Comparison of ENCODE assay signal across 17 cellular contexts in genomic region chr11:113334183-113334582, GRCh38.
A peak's percentile ranks its signal among the peaks of the same experiment; 100 is the strongest.
DNase-seq lines count a peak whose midpoint lies in the region; ATAC-seq lines count a peak whose summit lies in the region.
"Had no signal": no experiment of that assay in that cellular context is flagged by ENCODE, and none has a peak within 500 bp of the region (broad histone marks: within the 10 kb centered on the region; RNA-seq: fewer than 3 reads in every experiment).

No MANE protein-coding gene starts in this region.

- DNase-seq in NCI-H748 (lab: John Stamatoyannopoulos, UW; ENCODE audit: unreplicated experiment) (no peak), NCI-H774 (lab: John Stamatoyannopoulos, UW) (no peak), medulla oblongata (ENCODE audit: extremely low spot score) (no peak), NCI-H69 (lab: John Stamatoyannopoulos, UW) (no peak)
- DNase-seq: activated CD4-positive, alpha-beta T cell treated with anti-CD3 and anti-CD28 coated beads for 48 hours; activated T-cell treated with anti-CD3 and anti-CD28 coated beads, Interleukin-2, amount 50 U/mL, for 1 hour; CD8-positive, alpha-beta memory T cell; left ventricle myocardium inferior; NCI-H526 treated with DMSO at 0.1 percent for 48 hours; pancreas; PC-9; testis had no signal

- peak; percentile 60 for ATAC-seq in GM18858 (IDR thresholded peaks at IDR 0.05; ENCODE audit: unreplicated experiment)
- peak; percentile 72 for ATAC-seq in GM21447 (IDR thresholded peaks at IDR 0.05; ENCODE audit: unreplicated experiment)
- peak; percentile 73 for ATAC-seq in HG02798 (IDR thresholded peaks at IDR 0.05; ENCODE audit: poor library complexity, unreplicated experiment)
- peak; percentile 56 for ATAC-seq in HG03442 (IDR thresholded peaks at IDR 0.05; ENCODE audit: unreplicated experiment)
- ATAC-seq: HepG2, pancreas had no signal
